1 cellular context compared by ENCODE assay signal in the genomic region with DNA sequence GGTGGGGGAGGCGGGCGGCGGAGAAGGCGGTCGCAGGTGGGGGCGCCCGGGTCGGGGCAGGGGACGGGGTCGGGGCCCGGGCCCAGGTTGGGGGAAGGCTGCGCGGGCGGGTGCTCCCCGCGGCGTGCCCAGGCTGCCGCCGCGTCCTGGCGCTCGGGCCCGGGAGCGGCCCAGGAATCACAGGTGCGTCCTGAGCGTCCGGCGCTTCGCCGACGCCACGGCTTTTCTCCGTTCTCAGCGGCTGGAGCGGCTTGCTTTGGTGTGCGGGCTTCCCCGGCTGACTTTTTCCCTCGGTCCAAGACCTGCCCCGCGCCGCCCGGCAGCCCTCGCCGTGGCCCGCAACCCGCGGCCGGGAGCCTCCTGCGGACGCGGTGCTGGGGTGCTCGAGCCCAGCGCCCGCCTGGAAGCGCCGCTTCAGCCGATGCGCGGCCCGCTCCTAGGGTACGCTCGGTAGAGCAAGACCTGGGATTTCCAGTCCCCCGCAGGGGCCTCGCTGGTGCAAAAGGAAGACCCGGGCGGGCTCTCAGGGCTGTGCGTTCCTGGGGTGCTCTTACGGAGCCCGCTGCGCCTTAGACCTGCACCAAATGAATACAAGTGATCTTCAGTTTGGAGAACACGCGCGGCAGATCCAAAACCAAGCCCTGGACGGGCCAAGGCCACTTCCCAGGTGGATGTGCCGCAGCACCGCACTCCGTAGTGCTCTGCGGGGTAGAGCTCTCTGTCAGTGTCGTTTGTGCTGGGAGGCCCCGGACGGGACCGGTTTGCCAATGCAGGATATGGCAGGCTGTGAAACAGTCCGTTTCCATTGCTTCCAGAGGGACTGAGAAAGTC.
TF ChIP-seq lines count a peak whose summit lies in the region.

No MANE protein-coding gene starts in this region.

TF ChIP-seq in GM12878, 131 proteins besides CTCF, POLR2A, EP300 and RAD21:
- TF ChIP-seq RB1 (IDR thresholded peaks at IDR 0.05; ENCODE audit: borderline replicate concordance) (0 out of 2 replicates have a peak, but pooled peaks have one; percentile 30), CHD2 (IDR thresholded peaks at IDR 0.05; ENCODE audit: borderline replicate concordance, low read depth, low read length) (no peak), GATAD2B (conservative IDR thresholded peaks at IDR 0.05; ENCODE audit: low read depth) (0 out of 2 replicates have a peak, but pooled peaks have one; percentile 57), LARP7 (IDR thresholded peaks at IDR 0.05) (0 out of 2 replicates have a peak, but pooled peaks have one; percentile 56), IKZF1 (conservative IDR thresholded peaks at IDR 0.05) (peak; percentile 80), HDAC6 (IDR thresholded peaks at IDR 0.05; ENCODE audit: unreplicated experiment) (peak; percentile 78), IKZF2 (IDR thresholded peaks at IDR 0.05) (peak in 1 of 2 experiments; percentile 8; a peak in 1 of 4 replicates), JUNB (IDR thresholded peaks at IDR 0.05) (no peak), SUPT20H (IDR thresholded peaks at IDR 0.05; ENCODE audit: borderline replicate concordance, control insufficient read depth, low read depth, low read length) (no peak), BACH1 (IDR thresholded peaks at IDR 0.05; ENCODE audit: borderline replicate concordance) (peak; percentile 41; the same call in 1 of the 2 replicates), EED (IDR thresholded peaks at IDR 0.05; ENCODE audit: low read depth) (no peak), DPF2 (IDR thresholded peaks at IDR 0.05) (peak; percentile 66; the same call in 1 of the 2 replicates), ZNF217 (IDR thresholded peaks at IDR 0.05) (no peak)
- TF ChIP-seq, protein P1, sequence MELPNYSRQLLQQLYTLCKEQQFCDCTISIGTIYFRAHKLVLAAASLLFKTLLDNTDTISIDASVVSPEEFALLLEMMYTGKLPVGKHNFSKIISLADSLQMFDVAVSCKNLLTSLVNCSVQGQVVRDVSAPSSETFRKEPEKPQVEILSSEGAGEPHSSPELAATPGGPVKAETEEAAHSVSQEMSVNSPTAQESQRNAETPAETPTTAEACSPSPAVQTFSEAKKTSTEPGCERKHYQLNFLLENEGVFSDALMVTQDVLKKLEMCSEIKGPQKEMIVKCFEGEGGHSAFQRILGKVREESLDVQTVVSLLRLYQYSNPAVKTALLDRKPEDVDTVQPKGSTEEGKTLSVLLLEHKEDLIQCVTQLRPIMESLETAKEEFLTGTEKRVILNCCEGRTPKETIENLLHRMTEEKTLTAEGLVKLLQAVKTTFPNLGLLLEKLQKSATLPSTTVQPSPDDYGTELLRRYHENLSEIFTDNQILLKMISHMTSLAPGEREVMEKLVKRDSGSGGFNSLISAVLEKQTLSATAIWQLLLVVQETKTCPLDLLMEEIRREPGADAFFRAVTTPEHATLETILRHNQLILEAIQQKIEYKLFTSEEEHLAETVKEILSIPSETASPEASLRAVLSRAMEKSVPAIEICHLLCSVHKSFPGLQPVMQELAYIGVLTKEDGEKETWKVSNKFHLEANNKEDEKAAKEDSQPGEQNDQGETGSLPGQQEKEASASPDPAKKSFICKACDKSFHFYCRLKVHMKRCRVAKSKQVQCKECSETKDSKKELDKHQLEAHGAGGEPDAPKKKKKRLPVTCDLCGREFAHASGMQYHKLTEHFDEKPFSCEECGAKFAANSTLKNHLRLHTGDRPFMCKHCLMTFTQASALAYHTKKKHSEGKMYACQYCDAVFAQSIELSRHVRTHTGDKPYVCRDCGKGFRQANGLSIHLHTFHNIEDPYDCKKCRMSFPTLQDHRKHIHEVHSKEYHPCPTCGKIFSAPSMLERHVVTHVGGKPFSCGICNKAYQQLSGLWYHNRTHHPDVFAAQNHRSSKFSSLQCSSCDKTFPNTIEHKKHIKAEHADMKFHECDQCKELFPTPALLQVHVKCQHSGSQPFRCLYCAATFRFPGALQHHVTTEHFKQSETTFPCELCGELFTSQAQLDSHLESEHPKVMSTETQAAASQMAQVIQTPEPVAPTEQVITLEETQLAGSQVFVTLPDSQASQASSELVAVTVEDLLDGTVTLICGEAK (IDR thresholded peaks at IDR 0.05; ENCODE audit: borderline replicate concordance): peak; percentile 25; the same call in 1 of the 2 replicates
- TF ChIP-seq, protein P2, sequence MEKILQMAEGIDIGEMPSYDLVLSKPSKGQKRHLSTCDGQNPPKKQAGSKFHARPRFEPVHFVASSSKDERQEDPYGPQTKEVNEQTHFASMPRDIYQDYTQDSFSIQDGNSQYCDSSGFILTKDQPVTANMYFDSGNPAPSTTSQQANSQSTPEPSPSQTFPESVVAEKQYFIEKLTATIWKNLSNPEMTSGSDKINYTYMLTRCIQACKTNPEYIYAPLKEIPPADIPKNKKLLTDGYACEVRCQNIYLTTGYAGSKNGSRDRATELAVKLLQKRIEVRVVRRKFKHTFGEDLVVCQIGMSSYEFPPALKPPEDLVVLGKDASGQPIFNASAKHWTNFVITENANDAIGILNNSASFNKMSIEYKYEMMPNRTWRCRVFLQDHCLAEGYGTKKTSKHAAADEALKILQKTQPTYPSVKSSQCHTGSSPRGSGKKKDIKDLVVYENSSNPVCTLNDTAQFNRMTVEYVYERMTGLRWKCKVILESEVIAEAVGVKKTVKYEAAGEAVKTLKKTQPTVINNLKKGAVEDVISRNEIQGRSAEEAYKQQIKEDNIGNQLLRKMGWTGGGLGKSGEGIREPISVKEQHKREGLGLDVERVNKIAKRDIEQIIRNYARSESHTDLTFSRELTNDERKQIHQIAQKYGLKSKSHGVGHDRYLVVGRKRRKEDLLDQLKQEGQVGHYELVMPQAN (conservative IDR thresholded peaks at IDR 0.05): 0 out of 2 replicates have a peak, but pooled peaks have one; percentile 32
- TF ChIP-seq, protein P3, sequence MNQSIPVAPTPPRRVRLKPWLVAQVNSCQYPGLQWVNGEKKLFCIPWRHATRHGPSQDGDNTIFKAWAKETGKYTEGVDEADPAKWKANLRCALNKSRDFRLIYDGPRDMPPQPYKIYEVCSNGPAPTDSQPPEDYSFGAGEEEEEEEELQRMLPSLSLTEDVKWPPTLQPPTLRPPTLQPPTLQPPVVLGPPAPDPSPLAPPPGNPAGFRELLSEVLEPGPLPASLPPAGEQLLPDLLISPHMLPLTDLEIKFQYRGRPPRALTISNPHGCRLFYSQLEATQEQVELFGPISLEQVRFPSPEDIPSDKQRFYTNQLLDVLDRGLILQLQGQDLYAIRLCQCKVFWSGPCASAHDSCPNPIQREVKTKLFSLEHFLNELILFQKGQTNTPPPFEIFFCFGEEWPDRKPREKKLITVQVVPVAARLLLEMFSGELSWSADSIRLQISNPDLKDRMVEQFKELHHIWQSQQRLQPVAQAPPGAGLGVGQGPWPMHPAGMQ (IDR thresholded peaks at IDR 0.05; ENCODE audit: borderline replicate concordance): no peak
- TF ChIP-seq, protein P4, sequence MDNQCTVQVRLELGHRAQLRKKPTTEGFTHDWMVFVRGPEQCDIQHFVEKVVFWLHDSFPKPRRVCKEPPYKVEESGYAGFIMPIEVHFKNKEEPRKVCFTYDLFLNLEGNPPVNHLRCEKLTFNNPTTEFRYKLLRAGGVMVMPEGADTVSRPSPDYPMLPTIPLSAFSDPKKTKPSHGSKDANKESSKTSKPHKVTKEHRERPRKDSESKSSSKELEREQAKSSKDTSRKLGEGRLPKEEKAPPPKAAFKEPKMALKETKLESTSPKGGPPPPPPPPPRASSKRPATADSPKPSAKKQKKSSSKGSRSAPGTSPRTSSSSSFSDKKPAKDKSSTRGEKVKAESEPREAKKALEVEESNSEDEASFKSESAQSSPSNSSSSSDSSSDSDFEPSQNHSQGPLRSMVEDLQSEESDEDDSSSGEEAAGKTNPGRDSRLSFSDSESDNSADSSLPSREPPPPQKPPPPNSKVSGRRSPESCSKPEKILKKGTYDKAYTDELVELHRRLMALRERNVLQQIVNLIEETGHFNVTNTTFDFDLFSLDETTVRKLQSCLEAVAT (IDR thresholded peaks at IDR 0.05): peak; percentile 95
TF ChIP-seq in GM12878: peak in this region for 11.
